Comparison of ENCODE assay signal across 21 cellular contexts in genomic region chr6:548517-548916, GRCh38.
A peak's percentile ranks its signal among the peaks of the same experiment; 100 is the strongest.
DNase-seq lines count a peak whose midpoint lies in the region; ATAC-seq, FAIRE-seq and TF ChIP-seq lines count a peak whose summit lies in the region.
"Had no signal": no experiment of that assay in that cellular context is flagged by ENCODE, and none has a peak within 500 bp of the region (broad histone marks: within the 10 kb centered on the region; RNA-seq: fewer than 3 reads in every experiment).

No MANE protein-coding gene starts in this region.

- POLR2A ChIA-PET in CD4-positive, alpha-beta memory T cell (lab: Charles Lee; ENCODE audit: partially characterized antibody) = no interaction called here

- ATAC-seq in activated T-helper 17 cell treated with anti-CD3 and anti-CD28 coated beads, Interleukin-2, amount 50 U/mL, for 72 hours (replicated peaks) = peak; percentile 89
- ATAC-seq: gastroesophageal sphincter had no signal

- CTCF ChIA-PET in CD4-positive, alpha-beta memory T cell (lab: Charles Lee; ENCODE audit: partially characterized antibody) = no interaction called here

- no peak overlapping the region for H3K4me3 ChIP-seq in CD4-positive, alpha-beta memory T cell (ENCODE audit: low read length in 2 of 2)
- H3K4me3 ChIP-seq in Peyer's patch = no peak overlapping the region
- H3K4me3 ChIP-seq: gastroesophageal sphincter, left ventricle myocardium inferior, spleen, suprapubic skin had no signal

- FAIRE-seq in GM12891 (lab: Jason Lieb, UNC) = peak; percentile 28
- FAIRE-seq: D721Med, HTR-8/SVneo had no signal

- H3K36me3 Mint-ChIP-seq in CD4-positive, alpha-beta memory T cell = peaks cover 37 to 44% of the 10 kb centered on the region in 2 donors
- H3K36me3 Mint-ChIP-seq in activated T-helper 17 cell treated with anti-CD3 and anti-CD28 coated beads, Interleukin-2, amount 50 U/mL, for 72 hours (ENCODE audit: low read depth) = peaks cover 66% of the 10 kb centered on the region
- peaks cover 20% of the 10 kb centered on the region for H3K36me3 Mint-ChIP-seq in osteocyte (ENCODE audit: unreplicated experiment)

- TF ChIP-seq CTCF in osteocyte (IDR thresholded peaks at IDR 0.05) = no peak
- no peak for TF ChIP-seq CTCF in Peyer's patch (IDR thresholded peaks at IDR 0.05)

- H3K4me3 Mint-ChIP-seq in CD4-positive, alpha-beta memory T cell = peak overlapping the region in 5 of 8 donors; percentile 25 to 67 (median 37)
- peak overlapping the region; percentile 79 for H3K4me3 Mint-ChIP-seq in activated T-helper 17 cell treated with anti-CD3 and anti-CD28 coated beads, Interleukin-2, amount 50 U/mL, for 72 hours
- H3K4me3 Mint-ChIP-seq in osteocyte (ENCODE audit: unreplicated experiment) = no peak overlapping the region

- intact Hi-C loops in CD4-positive, alpha-beta memory T cell (cut with micrococcal nuclease) = loop anchor here (5.0 kb wide), 1 partner anchor 361 kb away; no protein-coding TSS in a partner anchor

- peak in 4 of 5 donors; percentile 2 to 20 (median 13) for DNase-seq in CD4-positive, alpha-beta memory T cell
- DNase-seq in GM12891 (ENCODE audit: insufficient read length, low spot score) (no peak), osteocyte (ENCODE audit: extremely low spot score, unreplicated experiment) (no peak), DMS 273 treated with DMSO at 0.1 percent for 48 hours (lab: John Stamatoyannopoulos, UW) (no peak), Peyer's patch (no peak)
- peak; percentile 69 for DNase-seq in stimulated activated CD4-positive, alpha-beta T cell treated with anti-CD3 and anti-CD28 coated beads, Interleukin-15, amount 100 ng/mL, for 24 hours
- DNase-seq: AML-193, caudate nucleus, erythroblast, Karpas-422, left ventricle myocardium inferior, NCI-H1092 treated with DMSO at 0.1 percent for 48 hours, NCI-H2081, NCI-H510A, spleen had no signal

- H3K4me1 ChIP-seq in CD4-positive, alpha-beta memory T cell (ENCODE audit: insufficient read depth, low read length) = peaks cover 15% of the 10 kb centered on the region
- no peaks in the 10 kb centered on the region for H3K4me1 ChIP-seq in Peyer's patch
- H3K4me1 ChIP-seq: gastroesophageal sphincter, left ventricle myocardium inferior had no signal

- H3K9me3 ChIP-seq in CD4-positive, alpha-beta memory T cell (ENCODE audit: control insufficient read depth in 1 of 2, low read length in 2 of 2) = no peaks in the 10 kb centered on the region
- H3K9me3 ChIP-seq in Peyer's patch = no peaks in the 10 kb centered on the region
- H3K9me3 ChIP-seq: gastroesophageal sphincter, left ventricle myocardium inferior, spleen, suprapubic skin had no signal

- peaks cover 9% of the 10 kb centered on the region for H3K36me3 ChIP-seq in CD4-positive, alpha-beta memory T cell (ENCODE audit: insufficient read depth, low read length)
- H3K36me3 ChIP-seq in Peyer's patch = peaks cover 0 to 27% (median 0%) of the 10 kb centered on the region in 3 donors

- no peaks in the 10 kb centered on the region for H3K27me3 ChIP-seq in CD4-positive, alpha-beta memory T cell (ENCODE audit: insufficient read depth, low read length)
- H3K27me3 ChIP-seq in Peyer's patch = no peaks in the 10 kb centered on the region
- H3K27me3 ChIP-seq: gastroesophageal sphincter, spleen, suprapubic skin had no signal

- no peaks in the 10 kb centered on the region for H3K9me3 Mint-ChIP-seq in CD4-positive, alpha-beta memory T cell
- no peaks in the 10 kb centered on the region for H3K9me3 Mint-ChIP-seq in activated T-helper 17 cell treated with anti-CD3 and anti-CD28 coated beads, Interleukin-2, amount 50 U/mL, for 72 hours
- no peaks in the 10 kb centered on the region for H3K9me3 Mint-ChIP-seq in osteocyte (ENCODE audit: unreplicated experiment)

- TF ChIP-seq POLR2A in GM12891 (IDR thresholded peaks at IDR 0.05; ENCODE audit: low read depth, low read length) (no peak), Peyer's patch (IDR thresholded peaks at IDR 0.05) (no peak)

- H3K4me1 Mint-ChIP-seq in CD4-positive, alpha-beta memory T cell = peaks cover 10 to 19% (median 16%) of the 10 kb centered on the region in 4 donors
- H3K4me1 Mint-ChIP-seq in activated T-helper 17 cell treated with anti-CD3 and anti-CD28 coated beads, Interleukin-2, amount 50 U/mL, for 72 hours = peaks cover 25% of the 10 kb centered on the region
- H3K4me1 Mint-ChIP-seq in osteocyte (ENCODE audit: unreplicated experiment) = peaks cover 21% of the 10 kb centered on the region

- H3K27ac Mint-ChIP-seq in CD4-positive, alpha-beta memory T cell = peak overlapping the region in 6 of 7 donors; percentile 6 to 76 (median 37)
- peak overlapping the region; percentile 83 for H3K27ac Mint-ChIP-seq in activated T-helper 17 cell treated with anti-CD3 and anti-CD28 coated beads, Interleukin-2, amount 50 U/mL, for 72 hours
- no peak overlapping the region for H3K27ac Mint-ChIP-seq in osteocyte (ENCODE audit: unreplicated experiment)

- no peak overlapping the region for H3K27ac ChIP-seq in CD4-positive, alpha-beta memory T cell (ENCODE audit: low read depth, low read length)
- H3K27ac ChIP-seq in Peyer's patch = no peak overlapping the region
- H3K27ac ChIP-seq: gastroesophageal sphincter, left ventricle myocardium inferior, RWPE1, spleen, suprapubic skin had no signal

- no peaks in the 10 kb centered on the region for H3K27me3 Mint-ChIP-seq in CD4-positive, alpha-beta memory T cell
- H3K27me3 Mint-ChIP-seq in activated T-helper 17 cell treated with anti-CD3 and anti-CD28 coated beads, Interleukin-2, amount 50 U/mL, for 72 hours = no peaks in the 10 kb centered on the region
- H3K27me3 Mint-ChIP-seq in osteocyte (ENCODE audit: unreplicated experiment) = no peaks in the 10 kb centered on the region

TF ChIP-seq in GM12891, 5 proteins besides CTCF, POLR2A, EP300 and RAD21:
- TF ChIP-seq TAF1 (IDR thresholded peaks at IDR 0.05; ENCODE audit: low read depth, low read length) (no peak), SPI1 (IDR thresholded peaks at IDR 0.05; ENCODE audit: low read depth, low read length) (no peak), PAX5 (IDR thresholded peaks at IDR 0.05; ENCODE audit: insufficient read depth, low read length, severe bottlenecking) (no peak), POU2F2 (IDR thresholded peaks at IDR 0.05; ENCODE audit: low read depth, low read length) (no peak), POLR2AphosphoS5 (IDR thresholded peaks at IDR 0.05; ENCODE audit: low read depth, low read length) (no peak)

Comparison
In these comparisons a context has a peak if more than half of its experiments do, and no peak if none do; other contexts are left out.
1. DNase-seq: peak in CD4-positive, alpha-beta memory T cell (4 of 5) and stimulated activated CD4-positive, alpha-beta T cell treated with anti-CD3 and anti-CD28 coated beads, Interleukin-15, amount 100 ng/mL, for 24 hours (single experiment); none in GM12891 (single experiment), osteocyte (single experiment), DMS 273 treated with DMSO at 0.1 percent for 48 hours (single experiment) and Peyer's patch (0 of 3).